In genomic region chr9:113275147-113276131, GRCh38 we compare ENCODE assay signal across 8 cellular contexts. TPM values are rescaled to one million over a fixed set of nuclear protein-coding genes. Genes with fewer than 3 reads are reported as not detected.
DNase-seq lines count a peak whose midpoint lies in the region; ATAC-seq and TF ChIP-seq lines count a peak whose summit lies in the region.

TSS of gene CDC26 (minus strand) at chr9:113275572. CDS start at chr9:113272507, 3,065 bp downstream.
TSS of gene PRPF4 (plus strand) at chr9:113275658. CDS start at chr9:113275744, 86 bp downstream.

- peaks cover 5% of the 10 kb centered on the region for H3K4me1 ChIP-seq in testis

- no peaks in the 10 kb centered on the region for H3K27me3 ChIP-seq in testis

- H3K9ac ChIP-seq in SK-N-MC (ENCODE audit: insufficient read length), result peak within 1 kb of the TSS; percentile 94

- no peak within 1 kb of the TSS for H3K4me3 Mint-ChIP-seq in activated naive CD4-positive, alpha-beta T cell treated with anti-CD3 and anti-CD28 coated beads, Interleukin-2, amount 10 ng/mL, durations not matched to agents 7 days and 5 days

- peak; percentile 94 for DNase-seq in NCI-H1048 (lab: John Stamatoyannopoulos, UW)
- peak; percentile 94 for DNase-seq in SK-N-MC (ENCODE audit: low read depth, low spot score)
- DNase-seq in activated naive CD4-positive, alpha-beta T cell treated with anti-CD3 and anti-CD28 coated beads, Interleukin-2, amount 10 ng/mL, durations not matched to agents 7 days and 5 days, result peak; percentile 98
- peak; percentile 93 for DNase-seq in glomerular endothelial cell (ENCODE audit: extremely low read depth, low read depth, low spot score)
- DNase-seq in omental fat pad (ENCODE audit: low spot score), result peak; percentile 95
- DNase-seq in testis, result peak; percentile 98

- peak; percentile 70 for TF ChIP-seq POLR2A in testis (IDR thresholded peaks at IDR 0.05)

- intact Hi-C loops in testis (cut with DNase I; ENCODE audit: low total_unique reads), result no loop called here

- peak within 1 kb of the TSS; percentile 22 for H3K27ac ChIP-seq in SK-N-MC
- H3K27ac ChIP-seq in testis, result peak within 1 kb of the TSS; percentile 90 to 94

- peak; percentile 99 for ATAC-seq in HG02588 (IDR thresholded peaks at IDR 0.05; ENCODE audit: unreplicated experiment)
- peak; percentile 98 for ATAC-seq in omental fat pad (ENCODE audit: low FRiP score)

- H3K9me3 ChIP-seq in SK-N-MC (ENCODE audit: low read depth, low read length) (no peaks in the 10 kb centered on the region), testis (no peaks in the 10 kb centered on the region)

- H3K27me3 Mint-ChIP-seq in activated naive CD4-positive, alpha-beta T cell treated with anti-CD3 and anti-CD28 coated beads, Interleukin-2, amount 10 ng/mL, durations not matched to agents 7 days and 5 days, result no peaks in the 10 kb centered on the region

- H3K36me3 ChIP-seq in SK-N-MC (ENCODE audit: insufficient read depth, low read length) (peaks cover 61% of the 10 kb centered on the region), testis (ENCODE audit: low read depth, missing control alignments) (peaks cover 4% of the 10 kb centered on the region)

- H3K4me3 ChIP-seq in GM08714 (ENCODE audit: low read length) (peak within 1 kb of the TSS; percentile 97), SK-N-MC (peak within 1 kb of the TSS; percentile 94), testis (peak within 1 kb of the TSS; percentile 82 to 84)

- TF ChIP-seq CTCF in omental fat pad (IDR thresholded peaks at IDR 0.05) (no peak), testis (IDR thresholded peaks at IDR 0.05) (no peak)

- H3K27ac Mint-ChIP-seq in activated naive CD4-positive, alpha-beta T cell treated with anti-CD3 and anti-CD28 coated beads, Interleukin-2, amount 10 ng/mL, durations not matched to agents 7 days and 5 days, result no peak within 1 kb of the TSS

- WGBS in testis, 2 donors, result 0% methylated on average over 52 to 63 of the region's 63 CpGs

- peaks cover 24% of the 10 kb centered on the region for H3K4me1 Mint-ChIP-seq in activated naive CD4-positive, alpha-beta T cell treated with anti-CD3 and anti-CD28 coated beads, Interleukin-2, amount 10 ng/mL, durations not matched to agents 7 days and 5 days

- no peaks in the 10 kb centered on the region for H3K9me3 Mint-ChIP-seq in activated naive CD4-positive, alpha-beta T cell treated with anti-CD3 and anti-CD28 coated beads, Interleukin-2, amount 10 ng/mL, durations not matched to agents 7 days and 5 days

- peaks cover 42% of the 10 kb centered on the region for H3K36me3 Mint-ChIP-seq in activated naive CD4-positive, alpha-beta T cell treated with anti-CD3 and anti-CD28 coated beads, Interleukin-2, amount 10 ng/mL, durations not matched to agents 7 days and 5 days

- CTCF ChIA-PET in activated naive CD4-positive, alpha-beta T cell treated with anti-CD3 and anti-CD28 coated beads, Interleukin-2, amount 10 ng/mL, durations not matched to agents 7 days and 5 days (lab: Charles Lee), result interaction anchor here (0.7 to 4.8 kb wide), 25 partner anchors 9 to 381 kb away, joined by 3 to 66 read pairs (median 5); partner anchors contain the start of genes ALAD, FKBP15, POLE3 and SLC31A1

RNA-seq across cellular contexts. Expression of gene CDC26, which starts in this region (rescaled TPM):
- total RNA-seq in glomerular endothelial cell (20.9 and 24.3 TPM in 2 replicates), omental fat pad (10 to 100 TPM; 20.1 to 39.9 (median 25.3) TPM), testis (10 to 100 TPM; 17.9 to 19.8 TPM)
- polyA plus RNA-seq in testis (ENCODE audit: insufficient read depth, low read depth, low replicate concordance), result 27.5 TPM

RNA-seq across cellular contexts. Expression of gene PRPF4, which starts in this region (rescaled TPM):
- total RNA-seq in glomerular endothelial cell, result 23.1 and 23.7 TPM in 2 replicates
- total RNA-seq in omental fat pad, result 10 to 100 TPM; 15.4 to 33.9 (median 18.7) TPM
- total RNA-seq in testis, result 10 to 100 TPM; 29.9 to 30.3 TPM
- polyA plus RNA-seq in testis (ENCODE audit: insufficient read depth, low read depth, low replicate concordance), result 27.3 TPM

Comparison
In these comparisons a context has a peak if more than half of its experiments do, and no peak if none do; other contexts are left out.
1. Peak in every context shown above with its lines: DNase-seq, ATAC-seq, H3K4me3 ChIP-seq and H3K27ac ChIP-seq.